Comparison of ENCODE assay signal across 8 cellular contexts in the genomic region with DNA sequence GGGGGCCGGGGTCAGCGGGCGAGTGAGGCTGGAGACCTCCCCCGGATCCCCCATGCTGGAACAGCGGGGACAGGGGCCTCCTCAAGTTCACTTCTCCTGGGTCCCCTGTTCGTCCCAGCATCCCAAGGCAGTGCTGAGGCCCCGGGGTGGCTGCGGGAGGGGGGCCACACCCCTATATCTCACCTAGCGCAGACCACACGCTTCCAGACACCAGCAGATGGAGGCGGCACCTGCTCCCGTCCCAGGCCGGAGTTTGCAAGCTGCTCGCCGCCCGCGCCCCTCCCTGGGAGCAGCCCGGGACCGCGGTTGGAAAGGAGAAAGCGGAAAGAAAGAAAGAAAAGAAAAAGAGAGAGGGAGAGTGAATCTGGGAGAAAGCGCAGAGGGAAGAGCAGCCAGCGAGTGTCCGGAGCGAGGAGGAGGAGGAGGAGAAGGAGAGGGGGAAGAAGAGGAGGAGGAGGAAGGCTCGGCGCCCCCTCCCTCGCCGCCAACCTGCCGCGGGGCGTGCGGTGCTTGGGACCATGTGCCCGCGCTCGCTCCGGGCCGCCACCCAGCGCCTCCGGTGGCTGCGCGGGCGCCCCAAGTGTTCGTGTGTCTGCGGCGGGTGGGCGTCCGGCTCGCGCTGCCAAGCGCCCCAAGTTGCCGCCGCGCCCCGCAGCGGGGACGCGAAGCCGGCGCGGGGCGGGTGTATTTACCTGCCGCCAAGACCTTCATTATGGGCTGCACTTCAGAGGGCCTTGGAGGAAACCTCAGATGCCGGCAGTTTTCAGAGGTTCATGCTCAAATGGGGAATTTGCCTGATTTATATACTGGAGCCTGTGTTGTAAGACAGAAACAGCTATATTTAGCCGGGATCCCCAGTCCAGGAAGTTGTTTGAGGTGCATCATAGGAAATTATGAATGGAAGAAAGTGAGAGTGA. TPM values are rescaled to one million over a fixed set of nuclear protein-coding genes. Genes with fewer than 3 reads are reported as not detected.
DNase-seq lines count a peak whose midpoint lies in the region; ATAC-seq and TF ChIP-seq lines count a peak whose summit lies in the region.

A gene (minus strand): TSS at position 775 of the 917 bp plus-strand sequence. CDS start 64 bp downstream, at position 711.

- H3K4me3 ChIP-seq in muscle layer of duodenum (ENCODE audit: low read depth in 1 of 2, low read length in 2 of 2) (peak within 1 kb of the TSS; percentile 57 to 59), tibial artery (peak within 1 kb of the TSS; percentile 35 to 54)

- no peak for DNase-seq in CD14-positive monocyte (ENCODE audit: low spot score)
- DNase-seq in activated CD4-positive, alpha-beta memory T cell treated with anti-CD3 and anti-CD28 coated beads, Interleukin-2, amount 10 ng/mL, durations not matched to agents 7 days and 5 days: peak; percentile 67
- DNase-seq in endothelial cell (ENCODE audit: low spot score): no peak
- DNase-seq in tibial artery: no peak

- H3K4me3 Mint-ChIP-seq in CD14-positive monocyte (peak within 1 kb of the TSS; percentile 75 to 90), endothelial cell (ENCODE audit: unreplicated experiment) (peak within 1 kb of the TSS; percentile 85)
- peak within 1 kb of the TSS; percentile 95 for H3K4me3 Mint-ChIP-seq in activated CD4-positive, alpha-beta memory T cell treated with anti-CD3 and anti-CD28 coated beads, Interleukin-2, amount 10 ng/mL, durations not matched to agents 7 days and 5 days

- CTCF ChIA-PET in activated CD4-positive, alpha-beta memory T cell treated with anti-CD3 and anti-CD28 coated beads, Interleukin-2, amount 10 ng/mL, durations not matched to agents 7 days and 5 days (lab: Charles Lee): interaction anchor here (0.6 to 2.8 kb wide), 11 partner anchors 9 to 158 kb away, joined by 3 to 12 read pairs (median 4); no protein-coding TSS in a partner anchor

- H3K27ac Mint-ChIP-seq in CD14-positive monocyte (peak within 1 kb of the TSS in 3 of 7 donors; percentile 5 to 68 (median 46)), endothelial cell (ENCODE audit: unreplicated experiment) (no peak within 1 kb of the TSS)
- peak within 1 kb of the TSS; percentile 91 for H3K27ac Mint-ChIP-seq in activated CD4-positive, alpha-beta memory T cell treated with anti-CD3 and anti-CD28 coated beads, Interleukin-2, amount 10 ng/mL, durations not matched to agents 7 days and 5 days

- POLR2A ChIA-PET in activated CD4-positive, alpha-beta memory T cell treated with anti-CD3 and anti-CD28 coated beads, Interleukin-2, amount 10 ng/mL, durations not matched to agents 7 days and 5 days (lab: Charles Lee): interaction anchor here (0.6 to 4.0 kb wide), 12 partner anchors 13 to 132 kb away, joined by 3 to 35 read pairs (median 4); no protein-coding TSS in a partner anchor

- intact Hi-C loops in CD14-positive monocyte (cut with micrococcal nuclease) (loop anchor here in 1 of 2 donors (10.0 kb wide), 1 partner anchor 211 kb away; no protein-coding TSS in a partner anchor), tibial artery (cut with DNase I; ENCODE audit: low total_unique reads) (no loop called here)

- peak within 1 kb of the TSS; percentile 76 for H3K27ac ChIP-seq in KOPT-K1 (ENCODE audit: low read depth, low read length, poor library complexity, severe bottlenecking)
- peak within 1 kb of the TSS; percentile 69 for H3K27ac ChIP-seq in muscle layer of duodenum (ENCODE audit: low read length)
- no peak within 1 kb of the TSS for H3K27ac ChIP-seq in tibial artery

- peaks cover 3 to 11% of the 10 kb centered on the region in 2 donors for H3K4me1 ChIP-seq in muscle layer of duodenum (ENCODE audit: control insufficient read depth in 1 of 2, insufficient read depth in 2 of 2, low read length in 2 of 2)
- peaks cover 0 to 37% (median 21%) of the 10 kb centered on the region in 4 donors for H3K4me1 ChIP-seq in tibial artery

- H3K27me3 ChIP-seq in muscle layer of duodenum (ENCODE audit: low read depth, low read length) (peaks cover 4% of the 10 kb centered on the region), tibial artery (peaks cover 0 to 58% of the 10 kb centered on the region in 2 donors)

- ATAC-seq in HG02678 (IDR thresholded peaks at IDR 0.05; ENCODE audit: unreplicated experiment) (no peak), GM18868 (IDR thresholded peaks at IDR 0.05; ENCODE audit: unreplicated experiment) (no peak)

- TF ChIP-seq CTCF in CD14-positive monocyte (IDR thresholded peaks at IDR 0.05): peak; percentile 12
- no peak for TF ChIP-seq CTCF in endothelial cell (IDR thresholded peaks at IDR 0.05; ENCODE audit: unreplicated experiment)
- TF ChIP-seq CTCF in tibial artery (IDR thresholded peaks at IDR 0.05): no peak

- peaks cover 0 to 5% (median 0%) of the 10 kb centered on the region in 7 donors for H3K9me3 Mint-ChIP-seq in CD14-positive monocyte
- no peaks in the 10 kb centered on the region for H3K9me3 Mint-ChIP-seq in activated CD4-positive, alpha-beta memory T cell treated with anti-CD3 and anti-CD28 coated beads, Interleukin-2, amount 10 ng/mL, durations not matched to agents 7 days and 5 days
- no peaks in the 10 kb centered on the region for H3K9me3 Mint-ChIP-seq in endothelial cell (ENCODE audit: unreplicated experiment)

- no peaks in the 10 kb centered on the region for H3K9me3 ChIP-seq in KOPT-K1 (ENCODE audit: insufficient read depth, low read length, poor library complexity, severe bottlenecking)
- H3K9me3 ChIP-seq in muscle layer of duodenum (ENCODE audit: control insufficient read depth in 1 of 2, low read length in 2 of 2): no peaks in the 10 kb centered on the region
- no peaks in the 10 kb centered on the region for H3K9me3 ChIP-seq in tibial artery

- H3K36me3 ChIP-seq in KOPT-K1 (ENCODE audit: insufficient read depth, low read length) (peaks cover 11% of the 10 kb centered on the region; the same call in 1 of the 2 replicates), muscle layer of duodenum (ENCODE audit: control insufficient read depth in 1 of 2, insufficient read depth in 2 of 2, low read length in 2 of 2) (peaks cover 0 to 6% of the 10 kb centered on the region in 2 donors), tibial artery (no peaks in the 10 kb centered on the region)

- H3K4me1 Mint-ChIP-seq in CD14-positive monocyte (peaks cover 28% of the 10 kb centered on the region), endothelial cell (ENCODE audit: unreplicated experiment) (no peaks in the 10 kb centered on the region)
- H3K4me1 Mint-ChIP-seq in activated CD4-positive, alpha-beta memory T cell treated with anti-CD3 and anti-CD28 coated beads, Interleukin-2, amount 10 ng/mL, durations not matched to agents 7 days and 5 days: peaks cover 78% of the 10 kb centered on the region

- H3K36me3 Mint-ChIP-seq in CD14-positive monocyte (peaks cover 0 to 2% of the 10 kb centered on the region in 2 donors), endothelial cell (ENCODE audit: low read depth, unreplicated experiment) (no peaks in the 10 kb centered on the region)
- peaks cover 41% of the 10 kb centered on the region for H3K36me3 Mint-ChIP-seq in activated CD4-positive, alpha-beta memory T cell treated with anti-CD3 and anti-CD28 coated beads, Interleukin-2, amount 10 ng/mL, durations not matched to agents 7 days and 5 days (ENCODE audit: low read depth)

- H3K27me3 Mint-ChIP-seq in CD14-positive monocyte (ENCODE audit: low read depth in 3 of 3) (peaks cover 47 to 62% (median 51%) of the 10 kb centered on the region in 3 donors), endothelial cell (ENCODE audit: unreplicated experiment) (peaks cover 19% of the 10 kb centered on the region)
- no peaks in the 10 kb centered on the region for H3K27me3 Mint-ChIP-seq in activated CD4-positive, alpha-beta memory T cell treated with anti-CD3 and anti-CD28 coated beads, Interleukin-2, amount 10 ng/mL, durations not matched to agents 7 days and 5 days

RNA-seq across cellular contexts. Expression of the gene that starts here (rescaled TPM):
- polyA plus RNA-seq in CD14-positive monocyte: not detected
- total RNA-seq in activated CD4-positive, alpha-beta memory T cell treated with anti-CD3 and anti-CD28 coated beads, Interleukin-2, amount 10 ng/mL, durations not matched to agents 7 days and 5 days: 10 to 100 TPM; 94.6 to 94.8 TPM
- total RNA-seq in endothelial cell (ENCODE audit: unreplicated experiment): 0.23 TPM

Comparison
In these comparisons a context has a peak if more than half of its experiments do, and no peak if none do; other contexts are left out.
1. RNA of the gene that starts here (total RNA-seq): 94.6 to 94.8 TPM in activated CD4-positive, alpha-beta memory T cell treated with anti-CD3 and anti-CD28 coated beads, Interleukin-2, amount 10 ng/mL, durations not matched to agents 7 days and 5 days; 0.23 TPM in endothelial cell (single experiment); every median in the first group is over 10 times any median in the second.
2. H3K27ac ChIP-seq: peak in KOPT-K1 (single experiment) and muscle layer of duodenum (single experiment); none in tibial artery (0 of 2).
3. Peak in every context shown above with its lines, with median percentiles within 50 percentile points of each other: H3K4me3 Mint-ChIP-seq.